ENCODE assay signal across 8 cellular contexts in genomic region chr22:38869663-38870062, GRCh38. TPM values are rescaled to one million over a fixed set of nuclear protein-coding genes. Genes with fewer than 3 reads are reported as not detected.
DNase-seq lines count a peak whose midpoint lies in the region; ATAC-seq and TF ChIP-seq lines count a peak whose summit lies in the region.

No MANE protein-coding gene starts in this region.

- H3K27ac ChIP-seq in AG04450 (ENCODE audit: low read depth, low read length) = peak overlapping the region; percentile 21
- H3K27ac ChIP-seq in HCT116 (ENCODE audit: low read depth, low read length) = peak overlapping the region; percentile 84; the same call in 1 of the 2 replicates

- ATAC-seq in HCT116 = no peak
- no peak for ATAC-seq in natural killer cell
- ATAC-seq in GM21447 (IDR thresholded peaks at IDR 0.05; ENCODE audit: unreplicated experiment) = no peak
- ATAC-seq in GM18519 (IDR thresholded peaks at IDR 0.05; ENCODE audit: low FRiP score, unreplicated experiment) = no peak
- no peak for ATAC-seq in HG02870 (IDR thresholded peaks at IDR 0.05; ENCODE audit: unreplicated experiment)

- peaks cover 55% of the 10 kb centered on the region for H3K79me2 ChIP-seq in HCT116 (ENCODE audit: insufficient read depth, low read length)

- CTCF ChIA-PET in AG04450 (lab: Charles Lee) = interaction anchor here (0.5 to 4.6 kb wide), 45 partner anchors 8 to 817 kb away, joined by 3 to 109 read pairs (median 4); partner anchors contain the start of genes APOBEC3B and APOBEC3C
- CTCF ChIA-PET in HCT116 (lab: Charles Lee) = interaction anchor here (0.6 to 3.1 kb wide), 27 partner anchors 8 to 654 kb away, joined by 3 to 58 read pairs (median 5); partner anchors contain the start of genes CBX7 and NPTXR

- H3K4me3 ChIP-seq in AG04450 (ENCODE audit: low read depth, low read length) (no peak overlapping the region), HCT116 (replicated peaks in 1 of 2; ENCODE audit: low read depth in 1 of 2, low read length in 2 of 2) (no peak overlapping the region), adipocyte (ENCODE audit: low read length) (no peak overlapping the region)

- POLR2A ChIA-PET in AG04450 (lab: Yijun Ruan, JAX) = interaction anchor here (1.7 to 2.4 kb wide), 2 partner anchors 133 to 450 kb away, joined by 5 to 8 read pairs; partner anchors contain the start of gene RPL3
- POLR2A ChIA-PET in HCT116 (lab: Charles Lee) = interaction anchor here (0.9 to 2.1 kb wide), 5 partner anchors 16 to 450 kb away, joined by 3 to 5 read pairs (median 4); partner anchors contain the start of gene RPL3

- peaks cover 0 to 3% of the 10 kb centered on the region in 2 donors for H3K27me3 Mint-ChIP-seq in natural killer cell (ENCODE audit: low read depth in 2 of 2)

- no peaks in the 10 kb centered on the region; the same call in 1 of the 2 replicates for H3K9me3 ChIP-seq in AG04450 (ENCODE audit: control insufficient read depth, insufficient read depth, low read length)
- H3K9me3 ChIP-seq in HCT116 (ENCODE audit: control insufficient read depth in 1 of 2, insufficient read depth in 1 of 2, low read depth in 1 of 2, low read length in 2 of 2) = no peaks in the 10 kb centered on the region
- no peaks in the 10 kb centered on the region for H3K9me3 ChIP-seq in adipocyte (ENCODE audit: control insufficient read depth, low read length)

- RAD21 ChIA-PET in HCT116 (lab: Charles Lee; ENCODE audit: low non-redundant PET in 1 of 2, low total read pairs in 2 of 2, uncharacterized antibody in 2 of 2, unreplicated experiment in 2 of 2) = interaction anchor here (0.7 to 1.5 kb wide), 6 partner anchors 55 to 134 kb away, joined by 3 to 9 read pairs (median 4); no protein-coding TSS in a partner anchor

- H3K9me3 Mint-ChIP-seq in natural killer cell = no peaks in the 10 kb centered on the region

- no TSS peak for BruUV-seq in HCT116 (replicated peaks; lab: Mats Ljungman, UMichigan)

- H3K27ac Mint-ChIP-seq in natural killer cell = peak overlapping the region; percentile 76 to 91

- H3K27me3 ChIP-seq in AG04450 (ENCODE audit: control insufficient read depth, insufficient read depth, low read length) = peaks cover 2% of the 10 kb centered on the region
- H3K27me3 ChIP-seq in HCT116 (ENCODE audit: insufficient read depth, low read length) = no peaks in the 10 kb centered on the region
- H3K27me3 ChIP-seq in adipocyte (replicated peaks; ENCODE audit: control insufficient read depth, insufficient read depth, low read length) = peaks cover under 1% of the 10 kb centered on the region

- intact Hi-C loops in HCT116 (cut with micrococcal nuclease) = loop anchor here (1.0 to 5.0 kb wide), 4 partner anchors 101 to 438 kb away; no protein-coding TSS in a partner anchor
- intact Hi-C loops in natural killer cell (cut with micrococcal nuclease) = loop anchor here (2.0 to 5.0 kb wide), 3 partner anchors 133 to 663 kb away; partner anchors contain the start of genes CBX7 and RPS19BP1

- no peaks in the 10 kb centered on the region for H3K36me3 Mint-ChIP-seq in natural killer cell

- TF ChIP-seq CTCF in AG04450 (IDR thresholded peaks at IDR 0.05; ENCODE audit: low read depth, low read length) (no peak), HCT116 (IDR thresholded peaks at IDR 0.05 in 2 of 3, conservative IDR thresholded peaks at IDR 0.05 in 1 of 3; ENCODE audit: borderline replicate concordance in 1 of 3, insufficient read depth in 1 of 3, low read depth in 2 of 3, low read length in 2 of 3) (no peak), natural killer cell (IDR thresholded peaks at IDR 0.05) (no peak)

- H3K4me1 ChIP-seq in HCT116 (ENCODE audit: control insufficient read depth in 1 of 2, insufficient read depth in 2 of 2, low read length in 2 of 2) = peaks cover 11 to 45% of the 10 kb centered on the region in 2 experiments
- H3K4me1 ChIP-seq in adipocyte (ENCODE audit: control insufficient read depth, insufficient read depth, low read length) = peaks cover 37% of the 10 kb centered on the region

- no peak overlapping the region for H2AFZ ChIP-seq in HCT116 (ENCODE audit: low read depth, low read length, poor library complexity, severe bottlenecking)

- no peak overlapping the region for H3K4me3 Mint-ChIP-seq in natural killer cell

- H3K4me2 ChIP-seq in HCT116 (ENCODE audit: low read length) = peak overlapping the region; percentile 87

- no peaks in the 10 kb centered on the region for H4K20me1 ChIP-seq in HCT116 (ENCODE audit: insufficient read depth)

- H3K9ac ChIP-seq in HCT116 (ENCODE audit: low read length) (no peak overlapping the region), adipocyte (ENCODE audit: low read length) (peak overlapping the region; percentile 58)

- H3K36me3 ChIP-seq in HCT116 (ENCODE audit: control insufficient read depth in 1 of 2, insufficient read depth in 2 of 2, low read length in 2 of 2) = peaks cover 20 to 36% of the 10 kb centered on the region in 2 experiments
- peaks cover 15% of the 10 kb centered on the region for H3K36me3 ChIP-seq in adipocyte (ENCODE audit: control insufficient read depth, insufficient read depth, low read length, severe bottlenecking)

- peaks cover 26 to 50% of the 10 kb centered on the region in 2 donors for H3K4me1 Mint-ChIP-seq in natural killer cell

- DNase-seq in AG04450 (ENCODE audit: low read depth, low spot score) = no peak
- DNase-seq in HCT116 (ENCODE audit: low read depth, low spot score) = no peak
- no peak for DNase-seq in adipocyte (ENCODE audit: low read depth)
- DNase-seq in natural killer cell = no peak
- DNase-seq in AML-193 (lab: John Stamatoyannopoulos, UW) = no peak

- no peaks in the 10 kb centered on the region for H3K9me2 ChIP-seq in HCT116 (ENCODE audit: insufficient read depth)

- TF ChIP-seq RAD21 in HCT116 (IDR thresholded peaks at IDR 0.05; ENCODE audit: low read depth) = no peak

- TF ChIP-seq POLR2A in HCT116 (IDR thresholded peaks at IDR 0.05; ENCODE audit: borderline replicate concordance, extremely low read depth, insufficient read depth, insufficient read length) = no peak

TF ChIP-seq in HCT116, 20 proteins besides CTCF, POLR2A, EP300 and RAD21 (continues in another document):
- TF ChIP-seq, protein P1, sequence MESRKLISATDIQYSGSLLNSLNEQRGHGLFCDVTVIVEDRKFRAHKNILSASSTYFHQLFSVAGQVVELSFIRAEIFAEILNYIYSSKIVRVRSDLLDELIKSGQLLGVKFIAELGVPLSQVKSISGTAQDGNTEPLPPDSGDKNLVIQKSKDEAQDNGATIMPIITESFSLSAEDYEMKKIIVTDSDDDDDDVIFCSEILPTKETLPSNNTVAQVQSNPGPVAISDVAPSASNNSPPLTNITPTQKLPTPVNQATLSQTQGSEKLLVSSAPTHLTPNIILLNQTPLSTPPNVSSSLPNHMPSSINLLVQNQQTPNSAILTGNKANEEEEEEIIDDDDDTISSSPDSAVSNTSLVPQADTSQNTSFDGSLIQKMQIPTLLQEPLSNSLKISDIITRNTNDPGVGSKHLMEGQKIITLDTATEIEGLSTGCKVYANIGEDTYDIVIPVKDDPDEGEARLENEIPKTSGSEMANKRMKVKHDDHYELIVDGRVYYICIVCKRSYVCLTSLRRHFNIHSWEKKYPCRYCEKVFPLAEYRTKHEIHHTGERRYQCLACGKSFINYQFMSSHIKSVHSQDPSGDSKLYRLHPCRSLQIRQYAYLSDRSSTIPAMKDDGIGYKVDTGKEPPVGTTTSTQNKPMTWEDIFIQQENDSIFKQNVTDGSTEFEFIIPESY (IDR thresholded peaks at IDR 0.05; ENCODE audit: extremely low read depth, insufficient replicate concordance, low read length) = no peak
- TF ChIP-seq MAX (IDR thresholded peaks at IDR 0.05) (no peak), EZH2phosphoT487 (IDR thresholded peaks at IDR 0.05; ENCODE audit: borderline replicate concordance) (no peak), CEBPB (IDR thresholded peaks at IDR 0.05; ENCODE audit: low read depth) (no peak), REST (IDR thresholded peaks at IDR 0.05; ENCODE audit: low read depth) (no peak), ATF3 (IDR thresholded peaks at IDR 0.05) (no peak), EZH2 (IDR thresholded peaks at IDR 0.05) (no peak)

RNA-seq across cellular contexts. Expression of gene CBX6, which starts 2.4 kb away (rescaled TPM):
- polyA plus RNA-seq in AG04450 (2011; rRNA removed) = 14.7 and 19.8 TPM in 2 replicates
- 57.6 and 66.9 TPM in 2 replicates for polyA minus RNA-seq in AG04450 (2011; rRNA and poly(A)+ RNA removed)
- total RNA-seq in HCT116 (2021; ENCODE audit: unreplicated experiment) (90.0 TPM), natural killer cell (10 to 100 TPM; 68.0 to 81.5 (median 75.7) TPM)
- 33.9 and 39.9 TPM in 2 replicates for polyA plus RNA-seq in HCT116 (2012)

RNA-seq across cellular contexts. Expression of gene NPTXR, which starts 25.8 kb away (rescaled TPM):
- 1.7 and 2.3 TPM in 2 replicates for polyA plus RNA-seq in AG04450 (2011; rRNA removed)
- 3.0 and 3.2 TPM in 2 replicates for polyA minus RNA-seq in AG04450 (2011; rRNA and poly(A)+ RNA removed)
- total RNA-seq in HCT116 (2021; ENCODE audit: unreplicated experiment) = 12.8 TPM
- 13.3 and 13.4 TPM in 2 replicates for polyA plus RNA-seq in HCT116 (2012)
- total RNA-seq in natural killer cell = 1 to 10 TPM; 4.8 to 8.2 (median 6.1) TPM
